Comparison of ENCODE assay signal across 16 cellular contexts in genomic region chr9:93664549-93665120, GRCh38.
"Had no signal": no experiment of that assay in that cellular context is flagged by ENCODE, and none has a peak within 500 bp of the region (broad histone marks: within the 10 kb centered on the region; RNA-seq: fewer than 3 reads in every experiment).

No MANE protein-coding gene starts in this region.

- H3K4me3 ChIP-seq: cardiac muscle cell, dorsolateral prefrontal cortex, SK-N-MC, tibial artery, vagina had no signal

- H3K4me1 ChIP-seq: foreskin keratinocyte, tibial artery, vagina had no signal

- H3K27ac Mint-ChIP-seq: activated CD4-positive, alpha-beta T cell treated with anti-CD3 and anti-CD28 coated beads, Interleukin-2, amount 10 ng/mL, durations not matched to agents 24 days and 14 days; activated CD8-positive, alpha-beta T cell treated with anti-CD3 and anti-CD28 coated beads for 36 hours; naive B cell; stimulated activated naive B cell treated with anti-CD40 and anti-IgM and Interleukin-4, amounts not matched to agents 10 μg/mL and 1 μg/mL and 100 μg/mL, for 72 hours; T-cell had no signal

- H3K4me1 Mint-ChIP-seq: activated CD4-positive, alpha-beta T cell treated with anti-CD3 and anti-CD28 coated beads, Interleukin-2, amount 10 ng/mL, durations not matched to agents 24 days and 14 days; stimulated activated naive B cell treated with anti-CD40 and anti-IgM and Interleukin-4, amounts not matched to agents 10 μg/mL and 1 μg/mL and 100 μg/mL, for 72 hours; T-cell had no signal

- H3K9me3 Mint-ChIP-seq: activated CD4-positive, alpha-beta T cell treated with anti-CD3 and anti-CD28 coated beads, Interleukin-2, amount 10 ng/mL, durations not matched to agents 24 days and 14 days; activated CD8-positive, alpha-beta T cell treated with anti-CD3 and anti-CD28 coated beads for 36 hours; activated naive CD4-positive, alpha-beta T cell treated with anti-CD3 and anti-CD28 coated beads, Interleukin-2, amount 50 U/mL, for 72 hours; activated T-cell treated with anti-CD3 and anti-CD28 coated beads, Interleukin-2, amount 50 U/mL, for 4 hours; naive B cell; stimulated activated naive B cell treated with anti-CD40 and anti-IgM and Interleukin-4, amounts not matched to agents 10 μg/mL and 1 μg/mL and 100 μg/mL, for 72 hours; T-cell had no signal

- H3K4me3 Mint-ChIP-seq: activated CD4-positive, alpha-beta T cell treated with anti-CD3 and anti-CD28 coated beads, Interleukin-2, amount 10 ng/mL, durations not matched to agents 24 days and 14 days; activated CD8-positive, alpha-beta T cell treated with anti-CD3 and anti-CD28 coated beads for 36 hours; activated T-cell treated with anti-CD3 and anti-CD28 coated beads, Interleukin-2, amount 50 U/mL, for 4 hours; naive B cell; stimulated activated naive B cell treated with anti-CD40 and anti-IgM and Interleukin-4, amounts not matched to agents 10 μg/mL and 1 μg/mL and 100 μg/mL, for 72 hours; T-cell had no signal

- H3K27ac ChIP-seq: cardiac muscle cell, dorsolateral prefrontal cortex, foreskin keratinocyte, SK-N-MC, tibial artery, vagina had no signal

- H3K27me3 ChIP-seq: cardiac muscle cell, dorsolateral prefrontal cortex, foreskin keratinocyte, tibial artery, vagina had no signal

- H3K9me3 ChIP-seq: tibial artery, vagina had no signal

- H3K27me3 Mint-ChIP-seq: activated CD4-positive, alpha-beta T cell treated with anti-CD3 and anti-CD28 coated beads, Interleukin-2, amount 10 ng/mL, durations not matched to agents 24 days and 14 days; activated CD8-positive, alpha-beta T cell treated with anti-CD3 and anti-CD28 coated beads for 36 hours; naive B cell; stimulated activated naive B cell treated with anti-CD40 and anti-IgM and Interleukin-4, amounts not matched to agents 10 μg/mL and 1 μg/mL and 100 μg/mL, for 72 hours; T-cell had no signal

- DNase-seq: activated CD4-positive, alpha-beta T cell treated with anti-CD3 and anti-CD28 coated beads, Interleukin-2, amount 10 ng/mL, durations not matched to agents 24 days and 14 days; activated CD8-positive, alpha-beta T cell treated with anti-CD3 and anti-CD28 coated beads for 36 hours; activated T-cell treated with anti-CD3 and anti-CD28 coated beads, Interleukin-2, amount 50 U/mL, for 4 hours; amniotic stem cell; foreskin keratinocyte; hypothalamus; naive B cell; stimulated activated naive B cell treated with anti-CD40 and anti-IgM and Interleukin-4, amounts not matched to agents 10 μg/mL and 1 μg/mL and 100 μg/mL, for 72 hours had no signal

- ATAC-seq: activated CD8-positive, alpha-beta T cell treated with anti-CD3 and anti-CD28 coated beads for 36 hours; activated naive CD4-positive, alpha-beta T cell treated with anti-CD3 and anti-CD28 coated beads, Interleukin-2, amount 50 U/mL, for 72 hours; foreskin keratinocyte; left lobe of liver; stimulated activated naive B cell treated with anti-CD40 and anti-IgM and Interleukin-4, amounts not matched to agents 10 μg/mL and 1 μg/mL and 100 μg/mL, for 72 hours; T-cell had no signal

- H3K36me3 Mint-ChIP-seq: activated naive CD4-positive, alpha-beta T cell treated with anti-CD3 and anti-CD28 coated beads, Interleukin-2, amount 50 U/mL, for 72 hours had no signal

- H3K36me3 ChIP-seq: cardiac muscle cell had no signal
